ENCODE assay signal across 9 cellular contexts in the genomic region with DNA sequence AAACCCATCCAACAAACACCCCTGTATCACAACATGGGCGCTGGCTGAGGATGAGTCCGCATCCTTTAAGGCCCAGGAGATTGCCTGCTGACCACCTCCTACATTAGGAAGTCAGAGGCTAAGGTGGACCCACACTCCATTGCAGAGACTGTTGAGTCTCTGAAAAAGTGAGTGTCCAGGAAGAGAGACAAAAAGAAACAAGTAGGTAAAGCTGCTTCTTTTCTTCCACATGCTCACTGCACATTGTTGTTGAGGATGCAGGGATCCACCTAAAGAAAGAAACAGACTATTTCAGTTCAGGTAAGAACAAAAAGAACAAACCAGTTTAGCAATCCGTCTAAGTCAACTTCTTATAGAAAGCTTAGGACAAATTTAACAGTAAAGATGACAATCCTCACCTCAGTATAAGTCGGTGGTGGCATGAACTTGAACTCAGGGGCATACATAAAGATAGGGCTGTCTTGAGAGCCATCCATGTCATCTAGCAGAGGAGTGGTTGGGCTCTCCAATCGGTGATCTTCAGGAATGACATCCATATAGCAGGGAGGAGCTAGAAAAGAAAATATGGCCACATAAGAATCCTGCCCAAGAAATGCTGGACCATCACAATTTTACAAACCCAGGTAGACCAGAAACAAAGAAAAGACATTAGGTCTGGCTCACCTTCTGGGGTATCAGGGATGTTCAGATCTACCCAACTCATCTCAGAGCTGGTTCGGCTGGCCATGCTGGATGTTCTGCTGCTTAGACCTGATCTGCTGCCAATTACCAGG. TPM values are rescaled to one million over a fixed set of nuclear protein-coding genes. Genes with fewer than 3 reads are reported as not detected.
A peak's percentile ranks its signal among the peaks of the same experiment; 100 is the strongest.
DNase-seq lines count a peak whose midpoint lies in the region; ATAC-seq and TF ChIP-seq lines count a peak whose summit lies in the region.
"Had no signal": no experiment of that assay in that cellular context is flagged by ENCODE, and none has a peak within 500 bp of the region (broad histone marks: within the 10 kb centered on the region; RNA-seq: fewer than 3 reads in every experiment).

No MANE protein-coding gene starts in this region.

- H3K4me3 Mint-ChIP-seq in activated CD8-positive, alpha-beta memory T cell treated with anti-CD3 and anti-CD28 coated beads, Interleukin-2, amount 10 ng/mL, durations not matched to agents 7 days and 5 days, result peak overlapping the region; percentile 99

- no peaks in the 10 kb centered on the region for H3K27me3 Mint-ChIP-seq in activated CD8-positive, alpha-beta memory T cell treated with anti-CD3 and anti-CD28 coated beads, Interleukin-2, amount 10 ng/mL, durations not matched to agents 7 days and 5 days

- no peaks in the 10 kb centered on the region for H3K9me3 Mint-ChIP-seq in activated CD8-positive, alpha-beta memory T cell treated with anti-CD3 and anti-CD28 coated beads, Interleukin-2, amount 10 ng/mL, durations not matched to agents 7 days and 5 days (ENCODE audit: low read depth)

- H3K27ac Mint-ChIP-seq in activated CD8-positive, alpha-beta memory T cell treated with anti-CD3 and anti-CD28 coated beads, Interleukin-2, amount 10 ng/mL, durations not matched to agents 7 days and 5 days, result peak overlapping the region; percentile 94

- CTCF ChIA-PET in activated CD8-positive, alpha-beta memory T cell treated with anti-CD3 and anti-CD28 coated beads, Interleukin-2, amount 10 ng/mL, durations not matched to agents 7 days and 5 days (lab: Charles Lee), result interaction anchor here (1.1 to 13.2 kb wide), 3 partner anchors 9 to 15 kb away, joined by 5 to 160 read pairs (median 5); no protein-coding TSS in a partner anchor

- no peak for ATAC-seq in activated CD8-positive, alpha-beta memory T cell treated with anti-CD3 and anti-CD28 coated beads, Interleukin-2, amount 10 ng/mL, durations not matched to agents 7 days and 5 days
- ATAC-seq in right lobe of liver, result no peak
- no peak for ATAC-seq in GM18861 (IDR thresholded peaks at IDR 0.05; ENCODE audit: unreplicated experiment)
- ATAC-seq in HG02678 (IDR thresholded peaks at IDR 0.05; ENCODE audit: unreplicated experiment), result no peak

- intact Hi-C loops in adrenal gland (cut with DNase I) (no loop called here), right lobe of liver (cut with DNase I) (no loop called here), thyroid gland (cut with DNase I) (no loop called here)

- TF ChIP-seq CTCF in adrenal gland (IDR thresholded peaks at IDR 0.05), result peak in 1 of 6 experiments; percentile 5
- TF ChIP-seq CTCF in right lobe of liver (IDR thresholded peaks at IDR 0.05), result no peak
- no peak for TF ChIP-seq CTCF in thyroid gland (IDR thresholded peaks at IDR 0.05)

- H3K27me3 ChIP-seq in adrenal gland (no peaks in the 10 kb centered on the region), right lobe of liver (no peaks in the 10 kb centered on the region), thyroid gland (no peaks in the 10 kb centered on the region)

- no peak for DNase-seq in activated CD8-positive, alpha-beta memory T cell treated with anti-CD3 and anti-CD28 coated beads, Interleukin-2, amount 10 ng/mL, durations not matched to agents 7 days and 5 days
- no peak for DNase-seq in activated CD8-positive, alpha-beta memory T cell treated with anti-CD3 and anti-CD28 coated beads for 24 hours
- DNase-seq in adrenal gland, result peak in 3 of 7 donors; percentile 27 to 55 (median 46)
- no peak for DNase-seq in right lobe of liver
- DNase-seq in thyroid gland, result peak in 1 of 2 donors; percentile 6
- no peak for DNase-seq in RKO (ENCODE audit: low spot score)
- DNase-seq: DMS 273 treated with DMSO at 0.1 percent for 48 hours had no signal

- H3K4me3 ChIP-seq in adrenal gland (peak overlapping the region; percentile 13 to 96 (median 86)), right lobe of liver (peak overlapping the region; percentile 79 to 91 (median 83)), thyroid gland (replicated peaks in 1 of 3) (peak overlapping the region; percentile 31 to 97 (median 82))

- no peak for TF ChIP-seq POLR2A in adrenal gland (IDR thresholded peaks at IDR 0.05)
- TF ChIP-seq POLR2A in right lobe of liver (IDR thresholded peaks at IDR 0.05), result peak; percentile 30
- TF ChIP-seq POLR2A in thyroid gland (IDR thresholded peaks at IDR 0.05), result peak in 1 of 2 donors; percentile 1

- H3K9me3 ChIP-seq in adrenal gland (replicated peaks in 1 of 3) (no peaks in the 10 kb centered on the region), right lobe of liver (no peaks in the 10 kb centered on the region), thyroid gland (no peaks in the 10 kb centered on the region)

- H3K36me3 ChIP-seq in adrenal gland (replicated peaks in 1 of 2) (peaks cover 0 to 36% of the 10 kb centered on the region in 2 donors), right lobe of liver (peaks cover 0 to 31% (median 24%) of the 10 kb centered on the region in 4 donors), thyroid gland (peaks cover 40 to 44% of the 10 kb centered on the region in 2 donors)

- peaks cover 44% of the 10 kb centered on the region for H3K36me3 Mint-ChIP-seq in activated CD8-positive, alpha-beta memory T cell treated with anti-CD3 and anti-CD28 coated beads, Interleukin-2, amount 10 ng/mL, durations not matched to agents 7 days and 5 days

- H3K4me1 Mint-ChIP-seq in activated CD8-positive, alpha-beta memory T cell treated with anti-CD3 and anti-CD28 coated beads, Interleukin-2, amount 10 ng/mL, durations not matched to agents 7 days and 5 days, result peaks cover 51% of the 10 kb centered on the region

- H3K4me1 ChIP-seq in adrenal gland (replicated peaks in 1 of 2) (peaks cover 21 to 35% of the 10 kb centered on the region in 2 donors), right lobe of liver (peaks cover 0 to 55% (median 18%) of the 10 kb centered on the region in 4 donors), thyroid gland (peaks cover 19 to 30% of the 10 kb centered on the region in 2 donors)

- WGBS in adrenal gland, 4 donors, result 12 to 19% (median 14%) methylated on average over 6 of the region's 6 CpGs
- 23% methylated on average over 6 of the region's 6 CpGs for WGBS in right lobe of liver (ENCODE audit: insufficient coverage, low coverage, low lambda C conversion rate, missing lambda C conversion rate)
- 30 to 39% methylated on average over 6 of the region's 6 CpGs for WGBS in thyroid gland, 2 donors

- H3K27ac ChIP-seq in adrenal gland (peak overlapping the region; percentile 83 to 94 (median 91)), right lobe of liver (peak overlapping the region; percentile 0 to 98 (median 88)), thyroid gland (peak overlapping the region; percentile 94 to 96 (median 95))

RNA-seq across cellular contexts. Expression of gene TXNIP, which starts 2.6 kb away (rescaled TPM):
- 100 to 1,000 TPM; 127 to 207 TPM for total RNA-seq in activated CD8-positive, alpha-beta memory T cell treated with anti-CD3 and anti-CD28 coated beads, Interleukin-2, amount 10 ng/mL, durations not matched to agents 7 days and 5 days
- total RNA-seq in adrenal gland (1,000 to 10,000 TPM in 4 of 8 donors, 100 to 1,000 TPM in 4; 202 to 2,069 (median 1,016) TPM), right lobe of liver (100 to 1,000 TPM in 3 of 6 experiments, 10 to 100 TPM in 3; 56.3 to 398 (median 134) TPM), thyroid gland (1,000 to 10,000 TPM in 2 of 4 donors, 100 to 1,000 TPM in 2; 739 to 2,947 (median 1,128) TPM)
- polyA plus RNA-seq in adrenal gland, result 100 to 1,000 TPM; 231 to 486 (median 342) TPM

RNA-seq across cellular contexts. Expression of gene HJV, which starts 27.7 kb away (rescaled TPM):
- total RNA-seq in activated CD8-positive, alpha-beta memory T cell treated with anti-CD3 and anti-CD28 coated beads, Interleukin-2, amount 10 ng/mL, durations not matched to agents 7 days and 5 days, result not detected
- total RNA-seq in adrenal gland, result 1 to 10 TPM in 1 of 8 donors, under 1 TPM in 4, not detected in 3; 0.11 to 1.7 (median 0.41) TPM
- polyA plus RNA-seq in adrenal gland, result under 1 TPM in 2 of 3 donors, not detected in 1; 0.07 to 0.11 TPM
- 100 to 1,000 TPM in 4 of 6 experiments, 10 to 100 TPM in 2; 53.0 to 215 (median 109) TPM for total RNA-seq in right lobe of liver
- total RNA-seq in thyroid gland, result not detected

RNA-seq across cellular contexts. Expression of gene POLR3GL, which starts 29.3 kb away (rescaled TPM):
- total RNA-seq in activated CD8-positive, alpha-beta memory T cell treated with anti-CD3 and anti-CD28 coated beads, Interleukin-2, amount 10 ng/mL, durations not matched to agents 7 days and 5 days, result 10 to 100 TPM; 23.5 to 29.1 TPM
- total RNA-seq in adrenal gland (10 to 100 TPM; 18.4 to 35.2 (median 29.4) TPM), right lobe of liver (10 to 100 TPM in 4 of 6 experiments, 1 to 10 TPM in 2; 8.4 to 14.3 (median 11.9) TPM), thyroid gland (10 to 100 TPM; 12.5 to 36.4 (median 22.7) TPM)
- polyA plus RNA-seq in adrenal gland, result 10 to 100 TPM; 36.0 to 48.7 (median 44.9) TPM

RNA-seq across cellular contexts. Expression of gene ANKRD34A, which starts 29.4 kb away (rescaled TPM):
- 1 to 10 TPM; 3.8 to 4.6 TPM for total RNA-seq in activated CD8-positive, alpha-beta memory T cell treated with anti-CD3 and anti-CD28 coated beads, Interleukin-2, amount 10 ng/mL, durations not matched to agents 7 days and 5 days
- total RNA-seq in adrenal gland (1 to 10 TPM in 4 of 8 donors, under 1 TPM in 4; 0.24 to 2.5 (median 1.0) TPM), right lobe of liver (under 1 TPM in 5 of 6 experiments, not detected in 1; 0.14 to 0.88 (median 0.22) TPM), thyroid gland (1 to 10 TPM in 2 of 4 donors, under 1 TPM in 2; 0.13 to 2.0 (median 0.97) TPM)
- polyA plus RNA-seq in adrenal gland, result 1 to 10 TPM in 2 of 3 donors, under 1 TPM in 1; 0.59 to 1.0 (median 1.0) TPM

RNA-seq across cellular contexts. Expression of gene LIX1L, which starts 36.0 kb away (rescaled TPM):
- 10 to 100 TPM; 35.0 to 36.2 TPM for total RNA-seq in activated CD8-positive, alpha-beta memory T cell treated with anti-CD3 and anti-CD28 coated beads, Interleukin-2, amount 10 ng/mL, durations not matched to agents 7 days and 5 days
- total RNA-seq in adrenal gland (10 to 100 TPM; 31.5 to 61.2 (median 45.3) TPM), right lobe of liver (10 to 100 TPM; 10.6 to 11.9 (median 11.0) TPM), thyroid gland (10 to 100 TPM; 18.7 to 26.9 (median 20.3) TPM)
- 10 to 100 TPM in 2 of 3 donors, 1 to 10 TPM in 1; 9.6 to 27.5 (median 10.4) TPM for polyA plus RNA-seq in adrenal gland

Comparison
In these comparisons a context has a peak if more than half of its experiments do, and no peak if none do; other contexts are left out.
1. RNA of gene HJV, which starts 27.7 kb away (total RNA-seq): 53.0 to 215 TPM in right lobe of liver; 0.11 to 1.7 TPM in adrenal gland, not detected in activated CD8-positive, alpha-beta memory T cell treated with anti-CD3 and anti-CD28 coated beads, Interleukin-2, amount 10 ng/mL, durations not matched to agents 7 days and 5 days and not detected in thyroid gland; every median in the first group is over 10 times any median in the second.
2. Peak in every context shown above with its lines, with median percentiles within 50 percentile points of each other: H3K27ac ChIP-seq and H3K4me3 ChIP-seq.